ENCODE assay signal across 1 cellular context in the genomic region with DNA sequence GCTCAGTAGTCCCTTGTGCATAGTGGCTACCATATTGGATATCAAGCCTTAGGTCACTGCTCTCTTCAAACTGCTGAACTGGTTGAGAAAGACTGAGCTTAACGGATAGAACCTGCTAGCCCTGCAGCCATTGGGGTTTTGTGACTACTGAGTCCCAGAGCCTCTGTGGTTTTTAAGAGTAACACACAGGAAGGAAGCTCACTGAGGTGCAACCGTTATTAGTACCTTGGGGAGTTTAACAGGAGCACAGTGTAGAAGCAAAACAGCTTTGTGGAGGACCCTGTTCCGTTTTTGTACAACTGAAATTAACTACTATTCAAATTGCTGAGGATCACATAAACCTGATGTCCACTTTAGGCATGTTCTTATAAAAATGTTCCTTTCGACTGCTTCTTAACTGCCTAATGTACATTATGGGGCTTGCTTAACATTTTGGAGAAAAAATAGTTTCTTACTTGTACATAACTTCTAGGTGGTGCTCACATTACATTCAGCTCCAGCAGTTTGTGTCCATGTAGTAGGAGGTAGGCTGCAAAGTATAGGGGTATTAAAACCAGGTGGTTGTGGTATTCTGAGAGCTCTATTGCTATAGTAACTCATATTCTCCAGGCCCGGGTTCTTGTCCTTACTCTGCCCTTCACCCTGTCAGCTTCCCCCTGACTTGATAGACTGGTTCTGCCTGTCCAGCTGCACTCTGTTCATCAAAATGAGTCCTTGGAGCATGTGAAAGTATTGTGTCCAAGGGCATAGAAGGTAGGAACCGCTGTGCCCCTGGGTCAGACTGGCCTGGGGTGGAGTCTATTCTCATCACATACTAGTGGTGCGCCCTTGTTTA.
TF ChIP-seq lines count a peak whose summit lies in the region.

No MANE protein-coding gene starts in this region.

TF ChIP-seq in GM23338, 12 proteins besides CTCF, POLR2A, EP300 and RAD21 (continued from another document):
- TF ChIP-seq, protein P1, sequence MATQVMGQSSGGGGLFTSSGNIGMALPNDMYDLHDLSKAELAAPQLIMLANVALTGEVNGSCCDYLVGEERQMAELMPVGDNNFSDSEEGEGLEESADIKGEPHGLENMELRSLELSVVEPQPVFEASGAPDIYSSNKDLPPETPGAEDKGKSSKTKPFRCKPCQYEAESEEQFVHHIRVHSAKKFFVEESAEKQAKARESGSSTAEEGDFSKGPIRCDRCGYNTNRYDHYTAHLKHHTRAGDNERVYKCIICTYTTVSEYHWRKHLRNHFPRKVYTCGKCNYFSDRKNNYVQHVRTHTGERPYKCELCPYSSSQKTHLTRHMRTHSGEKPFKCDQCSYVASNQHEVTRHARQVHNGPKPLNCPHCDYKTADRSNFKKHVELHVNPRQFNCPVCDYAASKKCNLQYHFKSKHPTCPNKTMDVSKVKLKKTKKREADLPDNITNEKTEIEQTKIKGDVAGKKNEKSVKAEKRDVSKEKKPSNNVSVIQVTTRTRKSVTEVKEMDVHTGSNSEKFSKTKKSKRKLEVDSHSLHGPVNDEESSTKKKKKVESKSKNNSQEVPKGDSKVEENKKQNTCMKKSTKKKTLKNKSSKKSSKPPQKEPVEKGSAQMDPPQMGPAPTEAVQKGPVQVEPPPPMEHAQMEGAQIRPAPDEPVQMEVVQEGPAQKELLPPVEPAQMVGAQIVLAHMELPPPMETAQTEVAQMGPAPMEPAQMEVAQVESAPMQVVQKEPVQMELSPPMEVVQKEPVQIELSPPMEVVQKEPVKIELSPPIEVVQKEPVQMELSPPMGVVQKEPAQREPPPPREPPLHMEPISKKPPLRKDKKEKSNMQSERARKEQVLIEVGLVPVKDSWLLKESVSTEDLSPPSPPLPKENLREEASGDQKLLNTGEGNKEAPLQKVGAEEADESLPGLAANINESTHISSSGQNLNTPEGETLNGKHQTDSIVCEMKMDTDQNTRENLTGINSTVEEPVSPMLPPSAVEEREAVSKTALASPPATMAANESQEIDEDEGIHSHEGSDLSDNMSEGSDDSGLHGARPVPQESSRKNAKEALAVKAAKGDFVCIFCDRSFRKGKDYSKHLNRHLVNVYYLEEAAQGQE (IDR thresholded peaks at IDR 0.05; ENCODE audit: unreplicated experiment): no peak
- TF ChIP-seq JUNB (IDR thresholded peaks at IDR 0.05; ENCODE audit: unreplicated experiment) (no peak), STAT1 (IDR thresholded peaks at IDR 0.05; ENCODE audit: unreplicated experiment) (no peak), ZNF114 (CRISPR knock-in tag; IDR thresholded peaks at IDR 0.05) (no peak), EZH2phosphoT487 (IDR thresholded peaks at IDR 0.05; ENCODE audit: unreplicated experiment) (no peak)
- TF ChIP-seq, protein P2, sequence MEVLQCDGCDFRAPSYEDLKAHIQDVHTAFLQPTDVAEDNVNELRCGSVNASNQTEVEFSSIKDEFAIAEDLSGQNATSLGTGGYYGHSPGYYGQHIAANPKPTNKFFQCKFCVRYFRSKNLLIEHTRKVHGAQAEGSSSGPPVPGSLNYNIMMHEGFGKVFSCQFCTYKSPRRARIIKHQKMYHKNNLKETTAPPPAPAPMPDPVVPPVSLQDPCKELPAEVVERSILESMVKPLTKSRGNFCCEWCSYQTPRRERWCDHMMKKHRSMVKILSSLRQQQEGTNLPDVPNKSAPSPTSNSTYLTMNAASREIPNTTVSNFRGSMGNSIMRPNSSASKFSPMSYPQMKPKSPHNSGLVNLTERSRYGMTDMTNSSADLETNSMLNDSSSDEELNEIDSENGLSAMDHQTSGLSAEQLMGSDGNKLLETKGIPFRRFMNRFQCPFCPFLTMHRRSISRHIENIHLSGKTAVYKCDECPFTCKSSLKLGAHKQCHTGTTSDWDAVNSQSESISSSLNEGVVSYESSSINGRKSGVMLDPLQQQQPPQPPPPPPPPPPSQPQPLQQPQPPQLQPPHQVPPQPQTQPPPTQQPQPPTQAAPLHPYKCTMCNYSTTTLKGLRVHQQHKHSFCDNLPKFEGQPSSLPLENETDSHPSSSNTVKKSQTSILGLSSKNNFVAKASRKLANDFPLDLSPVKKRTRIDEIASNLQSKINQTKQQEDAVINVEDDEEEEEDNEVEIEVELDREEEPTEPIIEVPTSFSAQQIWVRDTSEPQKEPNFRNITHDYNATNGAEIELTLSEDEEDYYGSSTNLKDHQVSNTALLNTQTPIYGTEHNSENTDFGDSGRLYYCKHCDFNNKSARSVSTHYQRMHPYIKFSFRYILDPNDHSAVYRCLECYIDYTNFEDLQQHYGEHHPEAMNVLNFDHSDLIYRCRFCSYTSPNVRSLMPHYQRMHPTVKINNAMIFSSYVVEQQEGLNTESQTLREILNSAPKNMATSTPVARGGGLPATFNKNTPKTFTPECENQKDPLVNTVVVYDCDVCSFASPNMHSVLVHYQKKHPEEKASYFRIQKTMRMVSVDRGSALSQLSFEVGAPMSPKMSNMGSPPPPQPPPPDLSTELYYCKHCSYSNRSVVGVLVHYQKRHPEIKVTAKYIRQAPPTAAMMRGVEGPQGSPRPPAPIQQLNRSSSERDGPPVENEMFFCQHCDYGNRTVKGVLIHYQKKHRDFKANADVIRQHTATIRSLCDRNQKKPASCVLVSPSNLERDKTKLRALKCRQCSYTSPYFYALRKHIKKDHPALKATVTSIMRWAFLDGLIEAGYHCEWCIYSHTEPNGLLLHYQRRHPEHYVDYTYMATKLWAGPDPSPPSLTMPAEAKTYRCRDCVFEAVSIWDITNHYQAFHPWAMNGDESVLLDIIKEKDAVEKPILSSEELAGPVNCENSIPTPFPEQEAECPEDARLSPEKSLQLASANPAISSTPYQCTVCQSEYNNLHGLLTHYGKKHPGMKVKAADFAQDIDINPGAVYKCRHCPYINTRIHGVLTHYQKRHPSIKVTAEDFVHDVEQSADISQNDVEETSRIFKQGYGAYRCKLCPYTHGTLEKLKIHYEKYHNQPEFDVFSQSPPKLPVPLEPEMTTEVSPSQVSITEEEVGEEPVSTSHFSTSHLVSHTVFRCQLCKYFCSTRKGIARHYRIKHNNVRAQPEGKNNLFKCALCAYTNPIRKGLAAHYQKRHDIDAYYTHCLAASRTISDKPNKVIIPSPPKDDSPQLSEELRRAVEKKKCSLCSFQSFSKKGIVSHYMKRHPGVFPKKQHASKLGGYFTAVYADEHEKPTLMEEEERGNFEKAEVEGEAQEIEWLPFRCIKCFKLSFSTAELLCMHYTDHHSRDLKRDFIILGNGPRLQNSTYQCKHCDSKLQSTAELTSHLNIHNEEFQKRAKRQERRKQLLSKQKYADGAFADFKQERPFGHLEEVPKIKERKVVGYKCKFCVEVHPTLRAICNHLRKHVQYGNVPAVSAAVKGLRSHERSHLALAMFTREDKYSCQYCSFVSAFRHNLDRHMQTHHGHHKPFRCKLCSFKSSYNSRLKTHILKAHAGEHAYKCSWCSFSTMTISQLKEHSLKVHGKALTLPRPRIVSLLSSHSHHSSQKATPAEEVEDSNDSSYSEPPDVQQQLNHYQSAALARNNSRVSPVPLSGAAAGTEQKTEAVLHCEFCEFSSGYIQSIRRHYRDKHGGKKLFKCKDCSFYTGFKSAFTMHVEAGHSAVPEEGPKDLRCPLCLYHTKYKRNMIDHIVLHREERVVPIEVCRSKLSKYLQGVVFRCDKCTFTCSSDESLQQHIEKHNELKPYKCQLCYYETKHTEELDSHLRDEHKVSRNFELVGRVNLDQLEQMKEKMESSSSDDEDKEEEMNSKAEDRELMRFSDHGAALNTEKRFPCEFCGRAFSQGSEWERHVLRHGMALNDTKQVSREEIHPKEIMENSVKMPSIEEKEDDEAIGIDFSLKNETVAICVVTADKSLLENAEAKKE (CRISPR knock-in tag; IDR thresholded peaks at IDR 0.05): no peak
